Comparison of ENCODE assay signal across 8 cellular contexts in genomic region chr22:31289335-31289734, GRCh38. TPM values are rescaled to one million over a fixed set of nuclear protein-coding genes. Genes with fewer than 3 reads are reported as not detected.
DNase-seq lines count a peak whose midpoint lies in the region; FAIRE-seq and TF ChIP-seq lines count a peak whose summit lies in the region.

No MANE protein-coding gene starts in this region.

- H3K36me3 ChIP-seq in mucosa of stomach (ENCODE audit: control insufficient read depth, insufficient read depth, low read length), result peaks cover 6% of the 10 kb centered on the region

- peaks cover 7% of the 10 kb centered on the region for H3K36me3 Mint-ChIP-seq in activated naive CD8-positive, alpha-beta T cell

- no peak for TF ChIP-seq POLR2A in GM12891 (IDR thresholded peaks at IDR 0.05; ENCODE audit: low read depth, low read length)

- H3K4me3 Mint-ChIP-seq in activated naive CD8-positive, alpha-beta T cell, result peak overlapping the region; percentile 97

- peak overlapping the region; percentile 75; the same call in 1 of the 2 replicates for H3K27ac ChIP-seq in 22Rv1

- H3K9ac ChIP-seq in mucosa of stomach (ENCODE audit: low read length), result peak overlapping the region; percentile 83

- H3K4me1 Mint-ChIP-seq in activated naive CD8-positive, alpha-beta T cell (ENCODE audit: low read depth), result peaks cover 75% of the 10 kb centered on the region

- H3K27me3 ChIP-seq in mucosa of stomach (ENCODE audit: control insufficient read depth, insufficient read depth, low read length), result no peaks in the 10 kb centered on the region

- no peaks in the 10 kb centered on the region for H3K27me3 Mint-ChIP-seq in activated naive CD8-positive, alpha-beta T cell

- H3K9me3 Mint-ChIP-seq in activated naive CD8-positive, alpha-beta T cell (ENCODE audit: low read depth), result no peaks in the 10 kb centered on the region

- H3K4me1 ChIP-seq in mucosa of stomach (ENCODE audit: control insufficient read depth, insufficient read depth, low read length), result peaks cover 33% of the 10 kb centered on the region

- H3K4me3 ChIP-seq in mucosa of stomach (ENCODE audit: low read length), result peak overlapping the region; percentile 66

- DNase-seq in GM12891 (ENCODE audit: insufficient read length, low spot score) (no peak), CD1c-positive myeloid dendritic cell (ENCODE audit: extremely low spot score) (no peak), germinal center (ENCODE audit: low spot score) (no peak), NCI-H1930 (lab: John Stamatoyannopoulos, UW) (no peak), NCI-H82 treated with DMSO at 0.1 percent for 48 hours (lab: John Stamatoyannopoulos, UW; ENCODE audit: unreplicated experiment) (no peak)

- no peak for TF ChIP-seq CTCF in 22Rv1 (IDR thresholded peaks at IDR 0.05)

- H3K9me3 ChIP-seq in mucosa of stomach (ENCODE audit: control insufficient read depth, low read length), result no peaks in the 10 kb centered on the region

- H3K27ac Mint-ChIP-seq in activated naive CD8-positive, alpha-beta T cell, result peak overlapping the region; percentile 99

- peak; percentile 35 for FAIRE-seq in GM12891 (lab: Jason Lieb, UNC)

TF ChIP-seq in GM12891, 5 proteins besides CTCF, POLR2A, EP300 and RAD21:
- no peak for TF ChIP-seq PAX5 (IDR thresholded peaks at IDR 0.05; ENCODE audit: insufficient read depth, low read length, severe bottlenecking)
- no peak for TF ChIP-seq SPI1 (IDR thresholded peaks at IDR 0.05; ENCODE audit: low read depth, low read length)
- TF ChIP-seq TAF1 (IDR thresholded peaks at IDR 0.05; ENCODE audit: low read depth, low read length), result no peak
- no peak for TF ChIP-seq POLR2AphosphoS5 (IDR thresholded peaks at IDR 0.05; ENCODE audit: low read depth, low read length)
- TF ChIP-seq POU2F2 (IDR thresholded peaks at IDR 0.05; ENCODE audit: low read depth, low read length), result no peak

RNA-seq across cellular contexts. Expression of gene PIK3IP1, which starts 3.0 kb away (rescaled TPM):
- 5.3 TPM for polyA plus RNA-seq in GM12891 (2012; ENCODE audit: low read depth, missing spikeins)

RNA-seq across cellular contexts. Expression of gene PATZ1, which starts 56.8 kb away (rescaled TPM):
- 14.3 TPM for polyA plus RNA-seq in GM12891 (2012; ENCODE audit: low read depth, missing spikeins)
